Comparison of ENCODE assay signal across 18 cellular contexts in genomic region chr4:37893164-37893563, GRCh38. TPM values are rescaled to one million over a fixed set of nuclear protein-coding genes. Genes with fewer than 3 reads are reported as not detected.
DNase-seq lines count a peak whose midpoint lies in the region; ATAC-seq, FAIRE-seq and TF ChIP-seq lines count a peak whose summit lies in the region.
"Had no signal": no experiment of that assay in that cellular context is flagged by ENCODE, and none has a peak within 500 bp of the region (broad histone marks: within the 10 kb centered on the region; RNA-seq: fewer than 3 reads in every experiment).

No MANE protein-coding gene starts in this region.

- H3K4me3 ChIP-seq in GM12865 (ENCODE audit: low read depth, low read length) = peak overlapping the region; percentile 75
- H3K4me3 ChIP-seq: colonic mucosa, mucosa of descending colon, prostate gland had no signal

- H3K4me1 Mint-ChIP-seq in CD4-positive, alpha-beta T cell (ENCODE audit: low read depth) = peaks cover 60% of the 10 kb centered on the region
- H3K4me1 Mint-ChIP-seq in activated T-helper 2 cell treated with anti-CD3 and anti-CD28 coated beads, Interferon-gamma antibody, Interleukin-2, Interleukin-4, amounts not matched to agents 10 μg/mL and 5 μg/mL and 100 μg/mL, durations not matched to agents 14 hours and 24 hours and 36 hours (ENCODE audit: low read depth) = peaks cover 47% of the 10 kb centered on the region
- peaks cover 4% of the 10 kb centered on the region for H3K4me1 Mint-ChIP-seq in nephron
- no peaks in the 10 kb centered on the region for H3K4me1 Mint-ChIP-seq in type B pancreatic cell (ENCODE audit: unreplicated experiment)

- H3K27me3 ChIP-seq in CD4-positive, alpha-beta T cell (ENCODE audit: control insufficient read depth, insufficient read depth, low read length) = no peaks in the 10 kb centered on the region
- H3K27me3 ChIP-seq: colonic mucosa, heart right ventricle had no signal

- peak overlapping the region; percentile 97 for H3K4me3 Mint-ChIP-seq in CD4-positive, alpha-beta T cell
- peak overlapping the region; percentile 87 for H3K4me3 Mint-ChIP-seq in activated T-helper 2 cell treated with anti-CD3 and anti-CD28 coated beads, Interferon-gamma antibody, Interleukin-2, Interleukin-4, amounts not matched to agents 10 μg/mL and 5 μg/mL and 100 μg/mL, durations not matched to agents 14 hours and 24 hours and 36 hours (ENCODE audit: low read depth)
- H3K4me3 Mint-ChIP-seq in nephron (peak overlapping the region; percentile 5 to 82 (median 79)), type B pancreatic cell (no peak overlapping the region)

- no peak for FAIRE-seq in GM12891 (lab: Jason Lieb, UNC)
- FAIRE-seq: G401.6 had no signal

- TF ChIP-seq CTCF in CD4-positive, alpha-beta T cell (IDR thresholded peaks at IDR 0.05) = no peak
- TF ChIP-seq CTCF in GM12865 (IDR thresholded peaks at IDR 0.05; ENCODE audit: insufficient read depth, low read depth, low read length, missing control alignments) (no peak), nephron (IDR thresholded peaks at IDR 0.05; ENCODE audit: unreplicated experiment in 3 of 3) (no peak), type B pancreatic cell (conservative IDR thresholded peaks at IDR 0.05) (no peak)

- H3K27me3 Mint-ChIP-seq in CD4-positive, alpha-beta T cell = no peaks in the 10 kb centered on the region
- peaks cover 7% of the 10 kb centered on the region for H3K27me3 Mint-ChIP-seq in activated T-helper 2 cell treated with anti-CD3 and anti-CD28 coated beads, Interferon-gamma antibody, Interleukin-2, Interleukin-4, amounts not matched to agents 10 μg/mL and 5 μg/mL and 100 μg/mL, durations not matched to agents 14 hours and 24 hours and 36 hours (ENCODE audit: low read depth)
- H3K27me3 Mint-ChIP-seq in nephron (ENCODE audit: low read depth) = peaks cover 71% of the 10 kb centered on the region
- peaks cover 77% of the 10 kb centered on the region for H3K27me3 Mint-ChIP-seq in type B pancreatic cell

- no peak overlapping the region for H3K27ac ChIP-seq in CD4-positive, alpha-beta T cell (ENCODE audit: low read depth, low read length)
- H3K27ac ChIP-seq: C4-2B, colonic mucosa, HL-60, prostate gland had no signal

- no peaks in the 10 kb centered on the region for H3K9me3 ChIP-seq in CD4-positive, alpha-beta T cell (ENCODE audit: control insufficient read depth, low read length)
- H3K9me3 ChIP-seq: colonic mucosa, heart right ventricle, mucosa of descending colon, prostate gland had no signal

- no peak for TF ChIP-seq POLR2A in GM12891 (IDR thresholded peaks at IDR 0.05; ENCODE audit: low read depth, low read length)

- no peak for ATAC-seq in CD4-positive, alpha-beta T cell (ENCODE audit: poor library complexity)
- no peak for ATAC-seq in HG02678 (IDR thresholded peaks at IDR 0.05; ENCODE audit: unreplicated experiment)
- ATAC-seq: heart right ventricle, mucosa of descending colon had no signal

- peak overlapping the region; percentile 94 for H3K27ac Mint-ChIP-seq in CD4-positive, alpha-beta T cell
- peak overlapping the region; percentile 89 for H3K27ac Mint-ChIP-seq in activated T-helper 2 cell treated with anti-CD3 and anti-CD28 coated beads, Interferon-gamma antibody, Interleukin-2, Interleukin-4, amounts not matched to agents 10 μg/mL and 5 μg/mL and 100 μg/mL, durations not matched to agents 14 hours and 24 hours and 36 hours
- H3K27ac Mint-ChIP-seq in nephron = no peak overlapping the region
- no peak overlapping the region for H3K27ac Mint-ChIP-seq in type B pancreatic cell

- H3K9me3 Mint-ChIP-seq in CD4-positive, alpha-beta T cell = no peaks in the 10 kb centered on the region
- H3K9me3 Mint-ChIP-seq in activated T-helper 2 cell treated with anti-CD3 and anti-CD28 coated beads, Interferon-gamma antibody, Interleukin-2, Interleukin-4, amounts not matched to agents 10 μg/mL and 5 μg/mL and 100 μg/mL, durations not matched to agents 14 hours and 24 hours and 36 hours = no peaks in the 10 kb centered on the region
- H3K9me3 Mint-ChIP-seq in nephron (no peaks in the 10 kb centered on the region), type B pancreatic cell (no peaks in the 10 kb centered on the region)

- CTCF ChIA-PET in CD4-positive, alpha-beta T cell (lab: Charles Lee) = no interaction called here

- H3K36me3 Mint-ChIP-seq in CD4-positive, alpha-beta T cell (ENCODE audit: low read depth) = peaks cover 15% of the 10 kb centered on the region
- H3K36me3 Mint-ChIP-seq in activated T-helper 2 cell treated with anti-CD3 and anti-CD28 coated beads, Interferon-gamma antibody, Interleukin-2, Interleukin-4, amounts not matched to agents 10 μg/mL and 5 μg/mL and 100 μg/mL, durations not matched to agents 14 hours and 24 hours and 36 hours (ENCODE audit: low read depth) = no peaks in the 10 kb centered on the region
- no peaks in the 10 kb centered on the region for H3K36me3 Mint-ChIP-seq in nephron (ENCODE audit: low read depth)
- H3K36me3 Mint-ChIP-seq in type B pancreatic cell = no peaks in the 10 kb centered on the region

- no peak for DNase-seq in CD4-positive, alpha-beta T cell
- DNase-seq in GM12865 (ENCODE audit: low read depth) (no peak), type B pancreatic cell (ENCODE audit: extremely low spot score, unreplicated experiment) (no peak), GM12891 (ENCODE audit: insufficient read length, low spot score) (no peak), H4 (ENCODE audit: low spot score) (no peak)
- no peak for DNase-seq in activated T-helper 2 cell treated with anti-CD3 and anti-CD28 coated beads, Interferon-gamma antibody, Interleukin-2, Interleukin-4, amounts not matched to agents 10 μg/mL and 5 μg/mL and 100 μg/mL, durations not matched to agents 14 hours and 24 hours and 36 hours (ENCODE audit: low spot score)
- DNase-seq: colonic mucosa, HCEC 1CT, heart right ventricle, mucosa of descending colon, NCI-H2029, NCI-H82 had no signal

- POLR2A ChIA-PET in CD4-positive, alpha-beta T cell (lab: Charles Lee) = interaction anchor here (1.4 kb wide), 1 partner anchor 207 kb away, joined by 5 read pairs; no protein-coding TSS in a partner anchor

- intact Hi-C loops in CD4-positive, alpha-beta T cell (cut with DNase I, micrococcal nuclease) = loop anchor here in 1 of 2 experiments (5.0 kb wide), 2 partner anchors 84 to 91 kb away; no protein-coding TSS in a partner anchor
- intact Hi-C loops in activated T-helper 2 cell treated with anti-CD3 and anti-CD28 coated beads, Interferon-gamma antibody, Interleukin-2, Interleukin-4, amounts not matched to agents 10 μg/mL and 5 μg/mL and 100 μg/mL, durations not matched to agents 14 hours and 24 hours and 36 hours (cut with micrococcal nuclease) = loop anchor here (5.0 to 10.0 kb wide), 6 partner anchors 208 to 964 kb away; partner anchors contain the start of genes KLF3, RELL1 and TLR6

TF ChIP-seq in GM12891, 5 proteins besides CTCF, POLR2A, EP300 and RAD21:
- TF ChIP-seq POLR2AphosphoS5 (IDR thresholded peaks at IDR 0.05; ENCODE audit: low read depth, low read length) = no peak
- no peak for TF ChIP-seq SPI1 (IDR thresholded peaks at IDR 0.05; ENCODE audit: low read depth, low read length)
- no peak for TF ChIP-seq PAX5 (IDR thresholded peaks at IDR 0.05; ENCODE audit: insufficient read depth, low read length, severe bottlenecking)
- TF ChIP-seq POU2F2 (IDR thresholded peaks at IDR 0.05; ENCODE audit: low read depth, low read length) = no peak
- no peak for TF ChIP-seq TAF1 (IDR thresholded peaks at IDR 0.05; ENCODE audit: low read depth, low read length)

RNA-seq across cellular contexts. Expression of gene TBC1D1, which starts 2.3 kb away (rescaled TPM):
- total RNA-seq in CD4-positive, alpha-beta T cell = 10 to 100 TPM; 40.7 to 46.5 TPM
- 50.3 and 58.5 TPM in 2 replicates for total RNA-seq in activated T-helper 2 cell treated with anti-CD3 and anti-CD28 coated beads, Interferon-gamma antibody, Interleukin-2, Interleukin-4, amounts not matched to agents 10 μg/mL and 5 μg/mL and 100 μg/mL, durations not matched to agents 14 hours and 24 hours and 36 hours
- 85.3 and 110 TPM in 2 replicates for total RNA-seq in type B pancreatic cell (ENCODE audit: low replicate concordance)
- 55.5 TPM for polyA plus RNA-seq in GM12891 (2012; ENCODE audit: low read depth, missing spikeins)
- 92.0 and 110 TPM in 2 replicates for total RNA-seq in H4 (2014; rRNA removed; shearing (Covaris generic))

Comparison
In these comparisons a context has a peak if more than half of its experiments do, and no peak if none do; other contexts are left out.
1. H3K27ac Mint-ChIP-seq: peak in CD4-positive, alpha-beta T cell (single experiment) and activated T-helper 2 cell treated with anti-CD3 and anti-CD28 coated beads, Interferon-gamma antibody, Interleukin-2, Interleukin-4, amounts not matched to agents 10 μg/mL and 5 μg/mL and 100 μg/mL, durations not matched to agents 14 hours and 24 hours and 36 hours (single experiment); none in nephron (0 of 3) and type B pancreatic cell (single experiment).